ENCODE assay signal across 8 cellular contexts in genomic region chr1:162854245-162854860, GRCh38. TPM values are rescaled to one million over a fixed set of nuclear protein-coding genes. Genes with fewer than 3 reads are reported as not detected.
A peak's percentile ranks its signal among the peaks of the same experiment; 100 is the strongest.
DNase-seq lines count a peak whose midpoint lies in the region; ATAC-seq, FAIRE-seq and TF ChIP-seq lines count a peak whose summit lies in the region.

No MANE protein-coding gene starts in this region.

- no peak overlapping the region for H3K27ac ChIP-seq in CD4-positive, CD25-positive, alpha-beta regulatory T cell (ENCODE audit: insufficient read depth, low read length, poor library complexity, severe bottlenecking)
- H3K27ac ChIP-seq in naive thymus-derived CD4-positive, alpha-beta T cell (ENCODE audit: low read depth, low read length) = no peak overlapping the region
- no peak overlapping the region for H3K27ac ChIP-seq in testis

- no peak overlapping the region for H3K4me3 Mint-ChIP-seq in CD4-positive, CD25-positive, alpha-beta regulatory T cell
- no peak overlapping the region for H3K4me3 Mint-ChIP-seq in naive thymus-derived CD4-positive, alpha-beta T cell

- H3K4me3 ChIP-seq in CD4-positive, CD25-positive, alpha-beta regulatory T cell (ENCODE audit: low read depth, low read length) = no peak overlapping the region
- no peak overlapping the region for H3K4me3 ChIP-seq in naive thymus-derived CD4-positive, alpha-beta T cell (ENCODE audit: low read length)
- no peak overlapping the region for H3K4me3 ChIP-seq in testis

- H3K27me3 Mint-ChIP-seq in CD4-positive, CD25-positive, alpha-beta regulatory T cell = peaks cover 21% of the 10 kb centered on the region
- H3K27me3 Mint-ChIP-seq in naive thymus-derived CD4-positive, alpha-beta T cell = peaks cover 0 to 20% (median 11%) of the 10 kb centered on the region in 5 donors

- TF ChIP-seq CTCF in testis (IDR thresholded peaks at IDR 0.05) = peak; percentile 28 to 73 (median 50)

- FAIRE-seq in GM19239 (lab: Jason Lieb, UNC) = no peak

- POLR2A ChIA-PET in naive thymus-derived CD4-positive, alpha-beta T cell (lab: Charles Lee) = no interaction called here

- CTCF ChIA-PET in naive thymus-derived CD4-positive, alpha-beta T cell (lab: Charles Lee) = interaction anchor here (1.0 to 3.1 kb wide), 5 partner anchors 10 to 798 kb away, joined by 4 to 34 read pairs (median 4); no protein-coding TSS in a partner anchor

- intact Hi-C loops in naive thymus-derived CD4-positive, alpha-beta T cell (cut with micrococcal nuclease) = loop anchor here (1.0 to 5.0 kb wide), 3 partner anchors 321 to 1933 kb away; no protein-coding TSS in a partner anchor
- intact Hi-C loops in testis (cut with DNase I; ENCODE audit: low total_unique reads) = loop anchor here (10.0 kb wide), 1 partner anchor 460 kb away; no protein-coding TSS in a partner anchor

- 42% methylated on average over 4 of the region's 4 CpGs for WGBS in testis, 2 donors

- no peaks in the 10 kb centered on the region for H3K36me3 Mint-ChIP-seq in CD4-positive, CD25-positive, alpha-beta regulatory T cell
- no peaks in the 10 kb centered on the region for H3K36me3 Mint-ChIP-seq in naive thymus-derived CD4-positive, alpha-beta T cell

- no peak for ATAC-seq in CD4-positive, CD25-positive, alpha-beta regulatory T cell (ENCODE audit: low read depth in 2 of 2)
- ATAC-seq in HG03521 (IDR thresholded peaks at IDR 0.05; ENCODE audit: unreplicated experiment) = peak; percentile 61
- ATAC-seq in naive thymus-derived CD4-positive, alpha-beta T cell = peak; percentile 67

- no peaks in the 10 kb centered on the region for H3K4me1 ChIP-seq in CD4-positive, CD25-positive, alpha-beta regulatory T cell (ENCODE audit: control insufficient read depth, insufficient read depth, low read length, poor library complexity, severe bottlenecking)
- no peaks in the 10 kb centered on the region for H3K4me1 ChIP-seq in naive thymus-derived CD4-positive, alpha-beta T cell (ENCODE audit: control insufficient read depth in 2 of 2, insufficient read depth in 2 of 2, low read length in 2 of 2)
- H3K4me1 ChIP-seq in testis = no peaks in the 10 kb centered on the region

- TF ChIP-seq POLR2A in erythroblast (IDR thresholded peaks at IDR 0.05; ENCODE audit: low read length) = no peak
- TF ChIP-seq POLR2A in testis (IDR thresholded peaks at IDR 0.05) = no peak

- peak; percentile 21 to 62 (median 36) for DNase-seq in CD4-positive, CD25-positive, alpha-beta regulatory T cell
- DNase-seq in GM19239 (ENCODE audit: insufficient read length, low spot score) = peak; percentile 30
- peak; percentile 82 for DNase-seq in NCI-H526 treated with DMSO at 0.1 percent for 48 hours (lab: John Stamatoyannopoulos, UW)
- peak; percentile 13 to 40 for DNase-seq in activated CD4-positive, alpha-beta T cell treated with anti-CD3 and anti-CD28 coated beads, Interleukin-2, amount 50 U/mL, for 4 hours
- DNase-seq in erythroblast (lab: John Stamatoyannopoulos, UW) = peak; percentile 37 to 62
- DNase-seq in naive thymus-derived CD4-positive, alpha-beta T cell = peak in 6 of 9 donors; percentile 17 to 35 (median 24)
- DNase-seq in testis = peak; percentile 79

- peaks cover 5% of the 10 kb centered on the region for H3K27me3 ChIP-seq in CD4-positive, CD25-positive, alpha-beta regulatory T cell (ENCODE audit: control insufficient read depth, insufficient read depth, low read length)
- no peaks in the 10 kb centered on the region for H3K27me3 ChIP-seq in naive thymus-derived CD4-positive, alpha-beta T cell (ENCODE audit: control insufficient read depth in 2 of 2, insufficient read depth in 2 of 2, low read length in 2 of 2)
- no peaks in the 10 kb centered on the region for H3K27me3 ChIP-seq in testis

- H3K27ac Mint-ChIP-seq in CD4-positive, CD25-positive, alpha-beta regulatory T cell = no peak overlapping the region
- no peak overlapping the region for H3K27ac Mint-ChIP-seq in naive thymus-derived CD4-positive, alpha-beta T cell

- H3K36me3 ChIP-seq in CD4-positive, CD25-positive, alpha-beta regulatory T cell (ENCODE audit: control insufficient read depth, insufficient read depth, low read length) = no peaks in the 10 kb centered on the region
- no peaks in the 10 kb centered on the region for H3K36me3 ChIP-seq in naive thymus-derived CD4-positive, alpha-beta T cell (ENCODE audit: control insufficient read depth in 2 of 3, insufficient read depth in 3 of 3, low read length in 3 of 3)
- H3K36me3 ChIP-seq in testis (ENCODE audit: low read depth, missing control alignments) = no peaks in the 10 kb centered on the region

- no peaks in the 10 kb centered on the region for H3K4me1 Mint-ChIP-seq in CD4-positive, CD25-positive, alpha-beta regulatory T cell
- peaks cover 0 to 4% (median 0%) of the 10 kb centered on the region in 7 donors for H3K4me1 Mint-ChIP-seq in naive thymus-derived CD4-positive, alpha-beta T cell

- no peaks in the 10 kb centered on the region for H3K9me3 ChIP-seq in CD4-positive, CD25-positive, alpha-beta regulatory T cell (ENCODE audit: control insufficient read depth in 2 of 2, low read length in 2 of 2)
- H3K9me3 ChIP-seq in naive thymus-derived CD4-positive, alpha-beta T cell (ENCODE audit: control insufficient read depth in 2 of 3, low read length in 3 of 3) = no peaks in the 10 kb centered on the region
- no peaks in the 10 kb centered on the region for H3K9me3 ChIP-seq in testis

- no peaks in the 10 kb centered on the region for H3K9me3 Mint-ChIP-seq in CD4-positive, CD25-positive, alpha-beta regulatory T cell
- no peaks in the 10 kb centered on the region for H3K9me3 Mint-ChIP-seq in naive thymus-derived CD4-positive, alpha-beta T cell

RNA-seq across cellular contexts. Expression of gene CCDC190, which starts 6.6 kb away (rescaled TPM):
- total RNA-seq in CD4-positive, CD25-positive, alpha-beta regulatory T cell = not detected
- polyA plus RNA-seq in CD4-positive, CD25-positive, alpha-beta regulatory T cell = not detected
- not detected for total RNA-seq in naive thymus-derived CD4-positive, alpha-beta T cell
- polyA plus RNA-seq in naive thymus-derived CD4-positive, alpha-beta T cell = not detected
- total RNA-seq in testis = 1 to 10 TPM in 1 of 2 donors, under 1 TPM in 1; 0.19 to 1.2 TPM
- 1.6 TPM for polyA plus RNA-seq in testis (ENCODE audit: insufficient read depth, low read depth, low replicate concordance)

Comparison
In these comparisons a context has a peak if more than half of its experiments do, and no peak if none do; other contexts are left out.
1. ATAC-seq: peak in HG03521 (single experiment) and naive thymus-derived CD4-positive, alpha-beta T cell (single experiment); none in CD4-positive, CD25-positive, alpha-beta regulatory T cell (0 of 2).
2. DNase-seq: peak in every context shown above with its lines; median percentile 82 in NCI-H526 treated with DMSO at 0.1 percent for 48 hours; 79 in testis; 50 in erythroblast; 36 in CD4-positive, CD25-positive, alpha-beta regulatory T cell; 30 in GM19239; 26 in activated CD4-positive, alpha-beta T cell treated with anti-CD3 and anti-CD28 coated beads, Interleukin-2, amount 50 U/mL, for 4 hours; 24 in naive thymus-derived CD4-positive, alpha-beta T cell.